9 cellular contexts compared by ENCODE assay signal in genomic region chr6:144055121-144055931, GRCh38. TPM values are rescaled to one million over a fixed set of nuclear protein-coding genes. Genes with fewer than 3 reads are reported as not detected.
DNase-seq lines count a peak whose midpoint lies in the region; ATAC-seq, FAIRE-seq and TF ChIP-seq lines count a peak whose summit lies in the region.
"Had no signal": no experiment of that assay in that cellular context is flagged by ENCODE, and none has a peak within 500 bp of the region (broad histone marks: within the 10 kb centered on the region; RNA-seq: fewer than 3 reads in every experiment).

No MANE protein-coding gene starts in this region.

- no peaks in the 10 kb centered on the region for H3K4me1 Mint-ChIP-seq in H9

- H4K91ac ChIP-seq in H9 (ENCODE audit: insufficient read length, low read depth, low read length): no peak overlapping the region

- FAIRE-seq in frontal cortex (lab: Jason Lieb, UNC): no peak

- no peak overlapping the region for H2AK5ac ChIP-seq in H9 (ENCODE audit: insufficient read length, low read length)

- no peak overlapping the region for H2BK120ac ChIP-seq in H9 (ENCODE audit: low read depth, low read length, poor library complexity, severe bottlenecking)

- no peaks in the 10 kb centered on the region for H3K79me2 ChIP-seq in H9 (ENCODE audit: insufficient read depth, low read length)

- no peak overlapping the region for H3K18ac ChIP-seq in H9 (ENCODE audit: insufficient read length, low read depth, low read length)

- TF ChIP-seq CTCF in H9 (conservative IDR thresholded peaks at IDR 0.05): no peak

- H3T11ph ChIP-seq in H9 (ENCODE audit: low read length): no peak overlapping the region

- no peaks in the 10 kb centered on the region for H3K36me3 Mint-ChIP-seq in H9 (ENCODE audit: insufficient read depth in 1 of 3, low read depth in 3 of 3)

- H2BK5ac ChIP-seq in H9 (ENCODE audit: insufficient read length, low read length): no peak overlapping the region

- H3K9me3 ChIP-seq in H9 (ENCODE audit: control insufficient read depth, low read depth, low read length): no peaks in the 10 kb centered on the region
- H3K9me3 ChIP-seq: BLaER1 treated with 17β-estradiol and CSF1 and Interleukin-3, amounts not matched to agents 10 nM and 100 nM had no signal

- H4K5ac ChIP-seq in H9 (ENCODE audit: insufficient read length, low read depth, low read length): no peak overlapping the region

- H3K79me1 ChIP-seq in H9 (ENCODE audit: insufficient read depth, low read depth, low read length, poor library complexity, severe bottlenecking): no peaks in the 10 kb centered on the region

- DNase-seq in AML-193 (lab: John Stamatoyannopoulos, UW) (peak; percentile 39 to 55), H9 (no peak), NCI-H1105 (lab: John Stamatoyannopoulos, UW) (no peak), frontal cortex (ENCODE audit: low spot score in 2 of 2) (no peak)
- DNase-seq in activated T-helper 9 cell treated with anti-CD3 and anti-CD28 coated beads, Interleukin-2, amount 50 U/mL, for 16 hours (ENCODE audit: low read depth): peak; percentile 28
- DNase-seq in stimulated activated CD8-positive, alpha-beta memory T cell treated with anti-CD3 and anti-CD28 coated beads, Interleukin-7, amount 100 ng/mL, for 4 hours (ENCODE audit: low read depth in 2 of 2): peak; percentile 26 to 33

- no peak overlapping the region for H3K23ac ChIP-seq in H9 (ENCODE audit: insufficient read length, low read depth, low read length)

- no peak overlapping the region for H2BK20ac ChIP-seq in H9 (ENCODE audit: low read depth, low read length, poor library complexity, severe bottlenecking)

- no peak overlapping the region for H3K27ac Mint-ChIP-seq in H9

- H2BK12ac ChIP-seq in H9 (ENCODE audit: insufficient read length, low read depth, low read length): no peak overlapping the region

- no peak overlapping the region for H2AFZ ChIP-seq in H9 (ENCODE audit: low read length)

- H3K9ac ChIP-seq in H9 (ENCODE audit: extremely low read depth, insufficient read length, low read length): no peak overlapping the region
- H3K9ac ChIP-seq: BLaER1 treated with 17β-estradiol and CSF1 and Interleukin-3, amounts not matched to agents 10 nM and 100 nM had no signal

- ATAC-seq in GM19438 (IDR thresholded peaks at IDR 0.05; ENCODE audit: low read depth, unreplicated experiment): peak; percentile 77
- ATAC-seq in HG03457 (IDR thresholded peaks at IDR 0.05; ENCODE audit: unreplicated experiment): peak; percentile 75

- no peaks in the 10 kb centered on the region for H3K4me1 ChIP-seq in H9 (ENCODE audit: insufficient read depth, low read length)

- no peak overlapping the region for H4K8ac ChIP-seq in H9 (replicated peaks; ENCODE audit: insufficient read length, low read depth, low read length)

- no peaks in the 10 kb centered on the region for H3K27me3 ChIP-seq in H9 (ENCODE audit: insufficient read depth, low read length)
- H3K27me3 ChIP-seq: BLaER1 treated with 17β-estradiol and CSF1 and Interleukin-3, amounts not matched to agents 10 nM and 100 nM had no signal

- H3K9me3 Mint-ChIP-seq in H9: no peaks in the 10 kb centered on the region

- no peak overlapping the region for H3K4me3 Mint-ChIP-seq in H9

- no peak overlapping the region for H3K14ac ChIP-seq in H9 (ENCODE audit: insufficient read depth, low read length)

- H3K27ac ChIP-seq in H9 (ENCODE audit: insufficient read length, low read depth, low read length): no peak overlapping the region
- H3K27ac ChIP-seq: BLaER1 treated with 17β-estradiol and CSF1 and Interleukin-3, amounts not matched to agents 10 nM and 100 nM had no signal

- H3K56ac ChIP-seq in H9 (ENCODE audit: insufficient read length, low read depth, low read length): no peak overlapping the region

- no peak overlapping the region for H3K4ac ChIP-seq in H9 (ENCODE audit: low read depth, low read length)

- WGBS in H9 (ENCODE audit: extremely low coverage, insufficient read length, low lambda C conversion rate): no CpG with 5 or more reads among the region's 6 CpGs

- H3K23me2 ChIP-seq in H9 (ENCODE audit: insufficient read length, low read depth, low read length, poor library complexity, severe bottlenecking): no peaks in the 10 kb centered on the region

- no peak overlapping the region for H3K4me2 ChIP-seq in H9 (ENCODE audit: insufficient read depth, insufficient read length, low read length)

- H3K27me3 Mint-ChIP-seq in H9 (ENCODE audit: low read depth): peaks cover 21% of the 10 kb centered on the region

- H2BK15ac ChIP-seq in H9 (ENCODE audit: low read depth, low read length): no peak overlapping the region

- no peaks in the 10 kb centered on the region for H4K20me1 ChIP-seq in H9 (ENCODE audit: control insufficient read depth, insufficient read depth, insufficient read length)
- H4K20me1 ChIP-seq: BLaER1 treated with 17β-estradiol and CSF1 and Interleukin-3, amounts not matched to agents 10 nM and 100 nM had no signal

RNA-seq across cellular contexts. Expression of gene SF3B5, which starts 40.0 kb away (rescaled TPM):
- 145 and 149 TPM in 2 replicates for total RNA-seq in H9 (2021)
- 43.6 TPM for total RNA-seq in frontal cortex

RNA-seq across cellular contexts. Expression of gene PLAGL1, which starts 47.3 kb away (rescaled TPM):
- total RNA-seq in H9 (2021) (1.6 and 1.9 TPM in 2 replicates), frontal cortex (6.1 TPM)

Comparison
In these comparisons a context has a peak if more than half of its experiments do, and no peak if none do; other contexts are left out.
1. DNase-seq: peak in AML-193 (2 of 2), activated T-helper 9 cell treated with anti-CD3 and anti-CD28 coated beads, Interleukin-2, amount 50 U/mL, for 16 hours (single experiment) and stimulated activated CD8-positive, alpha-beta memory T cell treated with anti-CD3 and anti-CD28 coated beads, Interleukin-7, amount 100 ng/mL, for 4 hours (2 of 2); none in H9 (single experiment), NCI-H1105 (single experiment) and frontal cortex (0 of 2).